1 cellular context compared by ENCODE assay signal in the genomic region with DNA sequence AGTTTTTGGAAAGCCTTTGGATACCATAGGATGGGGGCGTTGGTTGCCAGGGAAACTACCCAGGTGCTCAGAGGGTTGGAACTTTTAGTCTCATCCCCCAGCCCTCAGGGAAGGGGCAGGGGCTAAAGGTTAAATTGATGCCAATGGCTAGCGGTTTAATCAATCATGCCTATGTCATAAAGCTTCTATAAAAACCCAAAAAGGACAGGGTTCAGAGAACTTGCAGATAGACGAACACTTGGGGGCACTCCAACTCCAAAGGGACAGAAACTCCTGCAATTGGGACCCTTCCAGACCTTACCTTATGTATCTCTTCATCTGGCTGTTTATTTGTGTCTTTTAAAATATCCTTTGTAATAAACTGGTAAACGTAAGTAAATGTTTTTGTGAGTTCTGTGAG.
A peak's percentile ranks its signal among the peaks of the same experiment; 100 is the strongest.
TF ChIP-seq lines count a peak whose summit lies in the region.

No MANE protein-coding gene starts in this region.

TF ChIP-seq in HepG2, 621 proteins besides CTCF, POLR2A, EP300 and RAD21:
- TF ChIP-seq ZNF777 (CRISPR knock-in tag; IDR thresholded peaks at IDR 0.05) (no peak), ZNF883 (CRISPR knock-in tag; IDR thresholded peaks at IDR 0.05; ENCODE audit: not compliant biosample characterization) (no peak), STAG1 (CRISPR knock-in tag; IDR thresholded peaks at IDR 0.05) (peak; percentile 23; the same call in 1 of the 2 replicates)
